ENCODE assay signal across 8 cellular contexts in the genomic region with DNA sequence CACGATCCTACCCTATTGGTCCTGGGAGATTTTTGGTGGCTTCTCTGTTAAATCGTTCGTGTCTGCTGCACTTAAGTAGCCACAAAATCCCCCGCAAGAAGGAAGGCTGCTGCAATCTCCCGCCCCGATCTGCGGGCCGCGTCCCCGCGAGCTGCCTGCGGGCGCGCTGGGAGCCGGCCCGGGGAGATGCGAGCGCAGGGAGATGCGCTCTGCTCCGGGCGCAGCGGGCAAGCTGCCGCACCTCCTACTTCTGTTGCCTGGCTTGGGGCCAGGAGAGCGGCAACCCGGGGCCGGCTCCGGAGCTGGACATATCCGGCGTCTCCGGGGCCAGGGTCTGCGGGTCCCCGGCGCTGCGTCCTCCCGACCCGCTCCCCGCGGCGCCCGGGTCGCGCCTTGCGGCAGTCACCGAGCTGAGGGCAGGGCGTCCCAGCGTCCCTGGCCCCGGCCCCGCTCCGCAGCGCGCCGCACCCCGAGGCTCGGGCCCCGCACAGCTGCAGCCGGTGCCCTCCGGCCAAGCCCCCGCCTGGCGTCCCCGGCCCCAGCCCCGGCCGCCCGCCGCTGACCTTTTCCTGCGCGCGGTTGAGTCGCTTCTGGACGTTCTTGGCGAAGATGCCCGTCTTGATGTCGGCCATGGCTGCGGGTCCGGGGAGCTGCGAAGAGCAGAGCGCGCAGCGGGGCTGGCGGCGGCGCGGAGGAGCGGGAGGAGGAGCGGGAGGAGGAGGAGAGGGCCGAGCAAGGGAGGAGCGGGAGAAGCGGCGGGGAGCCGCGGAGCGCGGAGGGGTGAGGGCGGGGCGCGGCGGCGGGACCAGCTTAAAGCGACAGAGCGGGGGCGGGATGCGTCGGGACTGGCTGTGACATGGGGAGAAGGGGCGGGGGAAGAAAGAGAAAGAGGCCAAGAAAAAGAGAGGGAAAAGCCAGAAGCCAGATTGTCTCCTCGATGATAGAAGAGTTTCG. TPM values are rescaled to one million over a fixed set of nuclear protein-coding genes. Genes with fewer than 3 reads are reported as not detected.
DNase-seq lines count a peak whose midpoint lies in the region; TF ChIP-seq lines count a peak whose summit lies in the region.

Gene AMPH (minus strand): TSS at position 654 of the 954 bp plus-strand sequence. CDS start 22 bp downstream, at position 632.

- peak within 1 kb of the TSS; percentile 41 for H3K4me3 ChIP-seq in astrocyte of the spinal cord (ENCODE audit: low read depth, low read length)

- DNase-seq in G401 (ENCODE audit: low spot score) (peak; percentile 87), NCI-H345 treated with DMSO at 0.1 percent for 48 hours (lab: John Stamatoyannopoulos, UW; ENCODE audit: unreplicated experiment) (peak; percentile 34), astrocyte of the spinal cord (ENCODE audit: low read depth, low spot score) (peak; percentile 39), hippocampal formation (lab: John Stamatoyannopoulos, UW) (peak; percentile 36 to 54), posterior vena cava (ENCODE audit: low spot score) (peak; percentile 82)
- DNase-seq in central memory CD4-positive, alpha-beta T cell = no peak
- DNase-seq in stimulated activated naive CD4-positive, alpha-beta T cell (lab: John Stamatoyannopoulos, UW) = no peak
- no peak for DNase-seq in activated CD4-positive, CD25-positive, alpha-beta regulatory T cell (lab: John Stamatoyannopoulos, UW)

- TF ChIP-seq CTCF in astrocyte of the spinal cord (IDR thresholded peaks at IDR 0.05; ENCODE audit: low read depth, low read length) = no peak

- in situ Hi-C loops in G401 (cut with HindIII; ENCODE audit: low sequenced_read_pairs) (no loop called here), astrocyte of the spinal cord (cut with HindIII; ENCODE audit: low sequenced_read_pairs) (no loop called here)

- intact Hi-C loops in posterior vena cava (cut with DNase I) = loop anchor here in 1 of 2 donors (10.0 kb wide), 1 partner anchor 216 kb away; no protein-coding TSS in a partner anchor

RNA-seq across cellular contexts. Expression of gene AMPH, which starts in this region (rescaled TPM):
- not detected in 2 replicates for total RNA-seq in G401 (2014; rRNA removed; shearing (Covaris generic))
- total RNA-seq in posterior vena cava = 10 to 100 TPM in 1 of 2 donors, 1 to 10 TPM in 1; 7.3 to 10.0 TPM

Comparison
In these comparisons a context has a peak if more than half of its experiments do, and no peak if none do; other contexts are left out.
1. Peak in DNase-seq in G401; RNA of the gene not detected or under 1 TPM.
2. DNase-seq: peak in NCI-H345 treated with DMSO at 0.1 percent for 48 hours (single experiment), astrocyte of the spinal cord (single experiment), hippocampal formation (2 of 2) and posterior vena cava (single experiment); none in central memory CD4-positive, alpha-beta T cell (single experiment), stimulated activated naive CD4-positive, alpha-beta T cell (0 of 6) and activated CD4-positive, CD25-positive, alpha-beta regulatory T cell (0 of 4).